In genomic region chr9:14662060-14662453, GRCh38 we compare ENCODE assay signal across 13 cellular contexts.
"Had no signal": no experiment of that assay in that cellular context is flagged by ENCODE, and none has a peak within 500 bp of the region (broad histone marks: within the 10 kb centered on the region; RNA-seq: fewer than 3 reads in every experiment).

No MANE protein-coding gene starts in this region.

- H3K4me2 ChIP-seq: KMS-11 had no signal

- DNase-seq: MG63, NCI-H1417 treated with DMSO at 0.1 percent for 48 hours, NCI-H1436 treated with DMSO at 0.1 percent for 48 hours, NCI-H187, NCI-H187 treated with DMSO at 0.1 percent for 48 hours, NCI-H2029, NCI-H2029 treated with DMSO at 0.1 percent for 48 hours, NCI-H2107, NCI-H2171, NCI-H226, NCI-H446 treated with DMSO at 0.1 percent for 48 hours, NCI-H510A had no signal

- H3K27ac ChIP-seq: KMS-11 had no signal

- H3K9ac ChIP-seq: KMS-11 had no signal

- H3K4me3 ChIP-seq: MG63 had no signal

- H3K27me3 ChIP-seq: MG63 had no signal
